In genomic region chr1:224245188-224245587, GRCh38 we compare ENCODE assay signal across 8 cellular contexts.
DNase-seq lines count a peak whose midpoint lies in the region; ATAC-seq and TF ChIP-seq lines count a peak whose summit lies in the region.

No MANE protein-coding gene starts in this region.

- H3K27ac Mint-ChIP-seq in WTC11 = peak overlapping the region; percentile 73

- H3K4me3 ChIP-seq in left ventricle myocardium inferior (no peak overlapping the region), subcutaneous abdominal adipose tissue (ENCODE audit: low read depth in 1 of 5, low read length in 5 of 5) (no peak overlapping the region)

- peaks cover 34% of the 10 kb centered on the region for H3K36me3 Mint-ChIP-seq in WTC11

- H3K36me3 ChIP-seq in left ventricle myocardium inferior (peaks cover 33% of the 10 kb centered on the region), subcutaneous abdominal adipose tissue (ENCODE audit: control insufficient read depth in 5 of 5, insufficient read depth in 5 of 5, low read length in 5 of 5) (peaks cover 9 to 32% (median 21%) of the 10 kb centered on the region in 5 donors)

- CTCF ChIA-PET in WTC11 (lab: Charles Lee) = no interaction called here

- no peaks in the 10 kb centered on the region for H3K27me3 Mint-ChIP-seq in WTC11 (ENCODE audit: low read depth)

- H3K27ac ChIP-seq in left ventricle myocardium inferior (replicated peaks) (peak overlapping the region; percentile 71), subcutaneous abdominal adipose tissue (ENCODE audit: low read depth, low read length) (peak overlapping the region; percentile 43)

- TF ChIP-seq CTCF in WTC11 (IDR thresholded peaks at IDR 0.05) = no peak
- TF ChIP-seq CTCF in left ventricle myocardium inferior (IDR thresholded peaks at IDR 0.05; ENCODE audit: borderline replicate concordance) = no peak

- H3K9me3 ChIP-seq in left ventricle myocardium inferior (replicated peaks) (no peaks in the 10 kb centered on the region), subcutaneous abdominal adipose tissue (ENCODE audit: control insufficient read depth in 5 of 5, low read length in 5 of 5) (no peaks in the 10 kb centered on the region)

- ATAC-seq in HG03571 (IDR thresholded peaks at IDR 0.05; ENCODE audit: unreplicated experiment) = peak; percentile 66
- ATAC-seq in WTC11 = no peak
- no peak for ATAC-seq in HG03457 (IDR thresholded peaks at IDR 0.05; ENCODE audit: unreplicated experiment)

- no peak overlapping the region for H3K4me3 Mint-ChIP-seq in WTC11

- no peaks in the 10 kb centered on the region for H3K27me3 ChIP-seq in left ventricle myocardium inferior (ENCODE audit: low read depth)
- H3K27me3 ChIP-seq in subcutaneous abdominal adipose tissue (ENCODE audit: control insufficient read depth in 5 of 5, insufficient read depth in 4 of 5, low read length in 5 of 5) = no peaks in the 10 kb centered on the region

- peaks cover 6% of the 10 kb centered on the region; the same call in 1 of the 2 replicates for H3K4me1 Mint-ChIP-seq in WTC11

- POLR2A ChIA-PET in WTC11 (lab: Charles Lee) = no interaction called here

- intact Hi-C loops in left ventricle myocardium inferior (cut with micrococcal nuclease) = no loop called here

- no peaks in the 10 kb centered on the region for H3K9me3 Mint-ChIP-seq in WTC11

- H3K9ac ChIP-seq in subcutaneous abdominal adipose tissue (ENCODE audit: low read length in 5 of 5) = no peak overlapping the region

- H3K4me1 ChIP-seq in left ventricle myocardium inferior = peaks cover 17% of the 10 kb centered on the region
- peaks cover 0 to 20% (median 7%) of the 10 kb centered on the region in 5 donors for H3K4me1 ChIP-seq in subcutaneous abdominal adipose tissue (ENCODE audit: control insufficient read depth in 5 of 5, insufficient read depth in 5 of 5, low read length in 5 of 5)

- peak; percentile 32 for DNase-seq in EH (ENCODE audit: low read depth)
- no peak for DNase-seq in WTC11 (ENCODE audit: low spot score)
- peak; percentile 66 for DNase-seq in left ventricle myocardium inferior
- DNase-seq in activated CD4-positive, alpha-beta T cell treated with anti-CD3 and anti-CD28 coated beads, Interleukin-2, amount 50 U/mL, for 48 hours = no peak
- no peak for DNase-seq in NCI-H146 treated with DMSO at 0.1 percent for 48 hours (lab: John Stamatoyannopoulos, UW; ENCODE audit: unreplicated experiment)

TF ChIP-seq in WTC11, 78 proteins besides CTCF, POLR2A, EP300 and RAD21:
- TF ChIP-seq EMX1 (CRISPR knock-in tag; IDR thresholded peaks at IDR 0.05) (no peak), ZNF232 (CRISPR knock-in tag; IDR thresholded peaks at IDR 0.05) (no peak), ATF2 (CRISPR knock-in tag; IDR thresholded peaks at IDR 0.05; ENCODE audit: borderline replicate concordance, low read depth) (no peak), FOXP1 (CRISPR knock-in tag; IDR thresholded peaks at IDR 0.05; ENCODE audit: borderline replicate concordance) (no peak), NR2C2 (CRISPR knock-in tag; IDR thresholded peaks at IDR 0.05) (no peak)
- TF ChIP-seq, protein P1, sequence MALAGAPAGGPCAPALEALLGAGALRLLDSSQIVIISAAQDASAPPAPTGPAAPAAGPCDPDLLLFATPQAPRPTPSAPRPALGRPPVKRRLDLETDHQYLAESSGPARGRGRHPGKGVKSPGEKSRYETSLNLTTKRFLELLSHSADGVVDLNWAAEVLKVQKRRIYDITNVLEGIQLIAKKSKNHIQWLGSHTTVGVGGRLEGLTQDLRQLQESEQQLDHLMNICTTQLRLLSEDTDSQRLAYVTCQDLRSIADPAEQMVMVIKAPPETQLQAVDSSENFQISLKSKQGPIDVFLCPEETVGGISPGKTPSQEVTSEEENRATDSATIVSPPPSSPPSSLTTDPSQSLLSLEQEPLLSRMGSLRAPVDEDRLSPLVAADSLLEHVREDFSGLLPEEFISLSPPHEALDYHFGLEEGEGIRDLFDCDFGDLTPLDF (CRISPR knock-in tag; IDR thresholded peaks at IDR 0.05) = no peak
TF ChIP-seq in WTC11: peak in this region for 0.

Comparison
In these comparisons a context has a peak if more than half of its experiments do, and no peak if none do; other contexts are left out.
1. DNase-seq: peak in EH (single experiment) and left ventricle myocardium inferior (single experiment); none in WTC11 (single experiment), activated CD4-positive, alpha-beta T cell treated with anti-CD3 and anti-CD28 coated beads, Interleukin-2, amount 50 U/mL, for 48 hours (0 of 2) and NCI-H146 treated with DMSO at 0.1 percent for 48 hours (single experiment).